Comparison of ENCODE assay signal across 8 cellular contexts in genomic region chr22:40043793-40044101, GRCh38. TPM values are rescaled to one million over a fixed set of nuclear protein-coding genes. Genes with fewer than 3 reads are reported as not detected.
A peak's percentile ranks its signal among the peaks of the same experiment; 100 is the strongest.
DNase-seq lines count a peak whose midpoint lies in the region; ATAC-seq, FAIRE-seq and TF ChIP-seq lines count a peak whose summit lies in the region.

No MANE protein-coding gene starts in this region.

- H4K20me1 ChIP-seq in K562 (replicated peaks; ENCODE audit: control insufficient read depth, insufficient read depth, low read length): no peaks in the 10 kb centered on the region

- in situ Hi-C loops in K562 (cut with MboI): loop anchor here (5.0 to 10.0 kb wide), 2 partner anchors 141 to 309 kb away; no protein-coding TSS in a partner anchor

- TSS peak; percentile 97 for BruUV-seq in K562 (replicated peaks; lab: Mats Ljungman, UMichigan)

- H3K9me3 Mint-ChIP-seq in activated naive CD4-positive, alpha-beta T cell treated with anti-CD3 and anti-CD28 coated beads, Interleukin-2, amount 10 ng/mL, durations not matched to agents 7 days and 5 days: no peaks in the 10 kb centered on the region
- H3K9me3 Mint-ChIP-seq in memory B cell (no peaks in the 10 kb centered on the region), type B pancreatic cell (no peaks in the 10 kb centered on the region)

- no peaks in the 10 kb centered on the region for H3K27me3 ChIP-seq in K562 (ENCODE audit: control insufficient read depth in 2 of 2, insufficient read depth in 2 of 2, low read length in 2 of 2)

- CTCF ChIA-PET in activated naive CD4-positive, alpha-beta T cell treated with anti-CD3 and anti-CD28 coated beads, Interleukin-2, amount 10 ng/mL, durations not matched to agents 7 days and 5 days (lab: Charles Lee): interaction anchor here (0.6 to 2.4 kb wide), 5 partner anchors 19 to 502 kb away, joined by 3 to 28 read pairs (median 6); partner anchors contain the start of gene TNRC6B
- CTCF ChIA-PET in K562 (lab: Yijun Ruan, JAX; ENCODE audit: low intra/inter-chr PET ratio): no interaction called here

- H3K27ac ChIP-seq in K562 (ENCODE audit: extremely low read depth, low read depth, low read length): peak overlapping the region; percentile 94

- POLR2A ChIA-PET in K562 (lab: Yijun Ruan, JAX): interaction anchor here (0.6 to 2.4 kb wide), 20 partner anchors 11 to 1006 kb away, joined by 3 to 25 read pairs (median 4); partner anchors contain the start of genes ADSL, ATF4, RPL3 and TNRC6B

- H3K4me1 Mint-ChIP-seq in activated naive CD4-positive, alpha-beta T cell treated with anti-CD3 and anti-CD28 coated beads, Interleukin-2, amount 10 ng/mL, durations not matched to agents 7 days and 5 days: peaks cover 35% of the 10 kb centered on the region
- H3K4me1 Mint-ChIP-seq in memory B cell (peaks cover 17% of the 10 kb centered on the region), type B pancreatic cell (ENCODE audit: unreplicated experiment) (peaks cover 12% of the 10 kb centered on the region)

- no peaks in the 10 kb centered on the region for H3K9me3 ChIP-seq in K562 (replicated peaks; ENCODE audit: control insufficient read depth, insufficient read depth, low read depth, low read length)

- H3K27ac Mint-ChIP-seq in activated naive CD4-positive, alpha-beta T cell treated with anti-CD3 and anti-CD28 coated beads, Interleukin-2, amount 10 ng/mL, durations not matched to agents 7 days and 5 days: peak overlapping the region; percentile 97
- H3K27ac Mint-ChIP-seq in memory B cell (peak overlapping the region; percentile 99), type B pancreatic cell (peak overlapping the region; percentile 97)

- no peak for ATAC-seq in K562
- ATAC-seq in memory B cell (ENCODE audit: low read depth): no peak
- ATAC-seq in HG03432 (IDR thresholded peaks at IDR 0.05; ENCODE audit: unreplicated experiment): no peak
- ATAC-seq in HG03108 (IDR thresholded peaks at IDR 0.05; ENCODE audit: unreplicated experiment): no peak

- FAIRE-seq in K562 (lab: Jason Lieb, UNC): no peak

- no peak for DNase-seq in activated naive CD4-positive, alpha-beta T cell treated with anti-CD3 and anti-CD28 coated beads, Interleukin-2, amount 10 ng/mL, durations not matched to agents 7 days and 5 days
- no peak for DNase-seq in activated naive CD4-positive, alpha-beta T cell treated with Interleukin-2 at 50 U/mL for 16 hours
- DNase-seq in K562 (ENCODE audit: extremely low read depth in 1 of 4, low spot score in 3 of 4): no peak
- no peak for DNase-seq in memory B cell (ENCODE audit: low spot score in 2 of 2)
- DNase-seq in type B pancreatic cell (ENCODE audit: extremely low spot score, unreplicated experiment): no peak
- DNase-seq in iPS-NIHi11 (ENCODE audit: low spot score): no peak

- peaks cover 16% of the 10 kb centered on the region; the same call in 2 of the 3 replicates for H3K79me2 ChIP-seq in K562 (ENCODE audit: control insufficient read depth, insufficient read depth, low read length)

- H3K4me3 Mint-ChIP-seq in activated naive CD4-positive, alpha-beta T cell treated with anti-CD3 and anti-CD28 coated beads, Interleukin-2, amount 10 ng/mL, durations not matched to agents 7 days and 5 days: peak overlapping the region; percentile 86
- H3K4me3 Mint-ChIP-seq in memory B cell (peak overlapping the region; percentile 98), type B pancreatic cell (peak overlapping the region; percentile 98)

- TF ChIP-seq POLR2A in K562 (conservative IDR thresholded peaks at IDR 0.05): peak; percentile 63; the same call in 1 of the 2 replicates

- peak overlapping the region; percentile 52 for H3K4me3 ChIP-seq in K562

- 22% methylated on average over 5 of the region's 5 CpGs for WGBS in K562 (ENCODE audit: insufficient coverage, low coverage, missing lambda C conversion rate)

- peaks cover 6% of the 10 kb centered on the region for H3K36me3 Mint-ChIP-seq in activated naive CD4-positive, alpha-beta T cell treated with anti-CD3 and anti-CD28 coated beads, Interleukin-2, amount 10 ng/mL, durations not matched to agents 7 days and 5 days
- H3K36me3 Mint-ChIP-seq in memory B cell (peaks cover 4% of the 10 kb centered on the region), type B pancreatic cell (no peaks in the 10 kb centered on the region)

- H3K4me2 ChIP-seq in K562 (ENCODE audit: insufficient read depth, low read length): peak overlapping the region; percentile 85

- TF ChIP-seq EP300 in K562 (IDR thresholded peaks at IDR 0.05; ENCODE audit: low read length): no peak

- no peak for TF ChIP-seq RAD21 in K562 (CRISPR knock-in tag; conservative IDR thresholded peaks at IDR 0.05 in 1 of 2, IDR thresholded peaks at IDR 0.05 in 1 of 2)

- peak overlapping the region; percentile 92 for H2AFZ ChIP-seq in K562 (ENCODE audit: low read depth, low read length)

- TF ChIP-seq CTCF in K562 (IDR thresholded peaks at IDR 0.05 in 2 of 3, conservative IDR thresholded peaks at IDR 0.05 in 1 of 3; ENCODE audit: insufficient read depth in 2 of 3, low read depth in 1 of 3, low read length in 3 of 3) (no peak), type B pancreatic cell (conservative IDR thresholded peaks at IDR 0.05) (no peak)

- H3K9ac ChIP-seq in K562 (ENCODE audit: insufficient read depth in 1 of 2, low read depth in 2 of 2, low read length in 2 of 2): peak overlapping the region; percentile 6 to 81; a peak in 3 of 4 replicates

- H3K4me1 ChIP-seq in K562 (replicated peaks in 1 of 2; ENCODE audit: control insufficient read depth in 2 of 2, insufficient read depth in 2 of 2, low read length in 2 of 2): peaks cover 12 to 49% of the 10 kb centered on the region in 2 experiments

- H3K36me3 ChIP-seq in K562 (ENCODE audit: control insufficient read depth, insufficient read depth, low read length): no peaks in the 10 kb centered on the region

- H3K27me3 Mint-ChIP-seq in activated naive CD4-positive, alpha-beta T cell treated with anti-CD3 and anti-CD28 coated beads, Interleukin-2, amount 10 ng/mL, durations not matched to agents 7 days and 5 days: peaks cover 27% of the 10 kb centered on the region
- H3K27me3 Mint-ChIP-seq in memory B cell (peaks cover 6% of the 10 kb centered on the region), type B pancreatic cell (peaks cover 26% of the 10 kb centered on the region)

- peaks cover 6% of the 10 kb centered on the region for H3K9me1 ChIP-seq in K562 (ENCODE audit: control insufficient read depth, insufficient read depth, low read length)

- intact Hi-C loops in K562 (cut with micrococcal nuclease): loop anchor here (5.0 kb wide), 3 partner anchors 134 to 304 kb away; partner anchors contain the start of genes ADSL and TNRC6B

TF ChIP-seq in K562, 482 proteins besides CTCF, POLR2A, EP300 and RAD21 (continues in another document):
- TF ChIP-seq POLR2AphosphoS2 (IDR thresholded peaks at IDR 0.05; ENCODE audit: low read length): no peak
- TF ChIP-seq ZNF133 (CRISPR knock-in tag; IDR thresholded peaks at IDR 0.05): no peak
- TF ChIP-seq THRB (CRISPR knock-in tag; conservative IDR thresholded peaks at IDR 0.05): no peak
- TF ChIP-seq ZNF561 (CRISPR knock-in tag; conservative IDR thresholded peaks at IDR 0.05): no peak
- TF ChIP-seq PCBP1 (IDR thresholded peaks at IDR 0.05; ENCODE audit: low read depth, low read length, poor library complexity, severe bottlenecking): no peak
- TF ChIP-seq EHMT2 (IDR thresholded peaks at IDR 0.05): no peak; the same call in 1 of the 2 replicates
- no peak for TF ChIP-seq TCF7 (IDR thresholded peaks at IDR 0.05; ENCODE audit: borderline replicate concordance)
- TF ChIP-seq JUNB (CRISPR knock-in tag; conservative IDR thresholded peaks at IDR 0.05): no peak

RNA-seq across cellular contexts. Expression of gene FAM83F, which starts 49.0 kb away (rescaled TPM):
- 0.04 and 0.25 TPM in 2 replicates for total RNA-seq in K562 (2011; cell fraction: chromatin; rRNA removed; ENCODE audit: low replicate concordance)
- total RNA-seq in K562 (2011; cell fraction: nucleolus; rRNA removed): under 0.01 and 0.17 TPM in 2 replicates
- total RNA-seq in K562 (2011; cell fraction: nucleoplasm; rRNA removed): 0.07 and 0.15 TPM in 2 replicates
- total RNA-seq in K562 (2014; rRNA removed): 0.04 and 0.05 TPM in 2 replicates
- 0.03 and 0.04 TPM in 2 replicates for total RNA-seq in K562 (2014; rRNA removed; fragmentation: Illumina TruSeq; extraction: Trizol)
- under 0.01 and 0.04 TPM in 2 replicates for total RNA-seq in K562 (2015; rRNA removed; fragmentation: Illumina TruSeq; extraction: Trizol)
- total RNA-seq in K562 (2021): 0.07 and 0.13 TPM in 2 replicates
- polyA plus RNA-seq in K562 (2011; rRNA removed): 0.03 and 0.10 TPM in 2 replicates
- 0.01 and 0.03 TPM in 2 replicates for polyA plus RNA-seq in K562 (2011; cell fraction: cytosol; rRNA removed)
- polyA plus RNA-seq in K562 (2011; cell fraction: nucleus; rRNA removed): 0.03 and 0.18 TPM in 2 replicates
- polyA plus RNA-seq in K562 (2012): 0.01 and 0.07 TPM in 2 replicates
- 0.03 TPM in 1 of 2 replicates, not detected in the other for polyA plus RNA-seq in K562 (2014; fragmentation: Illumina TruSeq; extraction: Trizol)
- under 1 TPM in 1 of 2 experiments, not detected in 1; 0.01 TPM for polyA plus RNA-seq in K562 (2014; fragmentation: Nextera tagmentation; extraction: Ambion mirVana)
- polyA plus RNA-seq in K562 (2014; rRNA removed): 0.04 and 0.05 TPM in 2 replicates
- 0.06 and 0.07 TPM in 2 replicates for polyA minus RNA-seq in K562 (2011; rRNA and poly(A)+ RNA removed)
- polyA minus RNA-seq in K562 (2011; cell fraction: cytosol; rRNA and poly(A)+ RNA removed): not detected in 2 replicates
- 0.11 and 0.67 TPM in 2 replicates for polyA minus RNA-seq in K562 (2011; cell fraction: nucleus; rRNA and poly(A)+ RNA removed)
- total RNA-seq in type B pancreatic cell (ENCODE audit: low replicate concordance): 12.4 and 37.5 TPM in 2 replicates

Comparison
In these comparisons a context has a peak if more than half of its experiments do, and no peak if none do; other contexts are left out.
1. RNA of gene FAM83F, which starts 49.0 kb away (total RNA-seq): 12.4 to 37.5 TPM in type B pancreatic cell; under 0.01 to 0.25 TPM in K562; every median in the first group is over 10 times any median in the second.
2. Peak in every context shown above with its lines, with median percentiles within 50 percentile points of each other: H3K27ac Mint-ChIP-seq and H3K4me3 Mint-ChIP-seq.